ENCODE assay signal across 29 cellular contexts in the genomic region with DNA sequence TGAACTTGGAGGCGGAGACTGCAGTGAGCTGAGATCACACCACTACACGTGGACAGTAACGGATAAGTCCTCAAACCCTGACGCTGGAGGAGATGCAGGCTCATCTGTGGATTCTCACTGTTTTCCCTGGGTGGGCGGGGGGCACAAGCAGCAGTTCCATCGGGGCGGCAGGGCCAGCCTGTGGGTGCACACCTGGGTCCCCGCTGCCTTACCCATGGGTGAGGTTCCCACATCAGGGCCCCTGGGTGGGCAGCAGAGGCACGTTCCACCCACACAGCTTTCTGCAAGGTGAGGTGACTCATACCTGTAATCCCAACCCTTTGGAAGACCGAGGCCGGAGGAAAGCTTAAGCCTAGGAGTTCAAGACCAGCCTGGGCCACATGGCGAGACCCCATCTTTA. TPM values are rescaled to one million over a fixed set of nuclear protein-coding genes. Genes with fewer than 3 reads are reported as not detected.
A peak's percentile ranks its signal among the peaks of the same experiment; 100 is the strongest.
DNase-seq lines count a peak whose midpoint lies in the region; ATAC-seq and TF ChIP-seq lines count a peak whose summit lies in the region.
"Had no signal": no experiment of that assay in that cellular context is flagged by ENCODE, and none has a peak within 500 bp of the region (broad histone marks: within the 10 kb centered on the region; RNA-seq: fewer than 3 reads in every experiment).

No MANE protein-coding gene starts in this region.

- H2AFZ ChIP-seq in GM23338: no peak overlapping the region
- H2AFZ ChIP-seq: PC-9 had no signal

- H3K27me3 Mint-ChIP-seq in GM23338 (ENCODE audit: insufficient read depth, low read depth, poor library complexity): peaks cover 6% of the 10 kb centered on the region

- H3K27me3 ChIP-seq in right atrium auricular region: no peaks in the 10 kb centered on the region
- no peaks in the 10 kb centered on the region for H3K27me3 ChIP-seq in heart right ventricle
- no peaks in the 10 kb centered on the region for H3K27me3 ChIP-seq in GM23338 (ENCODE audit: insufficient read depth)
- H3K27me3 ChIP-seq: SJCRH30 had no signal

- H3K9me2 ChIP-seq in GM23338 (ENCODE audit: insufficient read depth): no peaks in the 10 kb centered on the region

- H3K9me3 ChIP-seq in right atrium auricular region: no peaks in the 10 kb centered on the region
- H3K9me3 ChIP-seq in heart right ventricle: peaks cover 0 to 21% (median 6%) of the 10 kb centered on the region in 11 donors
- H3K9me3 ChIP-seq: SJCRH30 had no signal

- intact Hi-C loops in heart right ventricle (cut with DNase I): no loop called here
- intact Hi-C loops in sciatic nerve (cut with DNase I): no loop called here

- TF ChIP-seq CTCF in right atrium auricular region (IDR thresholded peaks at IDR 0.05): no peak
- no peak for TF ChIP-seq CTCF in heart right ventricle (IDR thresholded peaks at IDR 0.05)
- TF ChIP-seq CTCF in coronary artery (IDR thresholded peaks at IDR 0.05): no peak
- no peak for TF ChIP-seq CTCF in GM23338 (conservative IDR thresholded peaks at IDR 0.05; ENCODE audit: low read depth in 2 of 2)

- no peaks in the 10 kb centered on the region for H3K36me3 Mint-ChIP-seq in GM23338 (ENCODE audit: low read depth)

- no peaks in the 10 kb centered on the region for H3K36me3 ChIP-seq in right atrium auricular region
- no peaks in the 10 kb centered on the region for H3K36me3 ChIP-seq in heart right ventricle
- no peaks in the 10 kb centered on the region for H3K36me3 ChIP-seq in GM23338 (ENCODE audit: insufficient read depth)
- H3K36me3 ChIP-seq: SJCRH30 had no signal

- H3K79me2 ChIP-seq in GM23338 (replicated peaks; ENCODE audit: insufficient read depth): no peaks in the 10 kb centered on the region

- WGBS in heart right ventricle, 2 donors: 90 to 93% methylated on average over 12 of the region's 12 CpGs

- ATAC-seq in heart right ventricle: no peak
- no peak for ATAC-seq in sciatic nerve
- ATAC-seq in GM23338: no peak
- ATAC-seq: CD8-positive, alpha-beta T cell; Right ventricle myocardium inferior; SK-N-SH treated with all-trans-retinoic acid at 6 μM for 48 hours had no signal

- no peaks in the 10 kb centered on the region for H4K20me1 ChIP-seq in GM23338 (replicated peaks; ENCODE audit: insufficient read depth)

- H3K4me3 ChIP-seq in right atrium auricular region (no peak overlapping the region), heart right ventricle (no peak overlapping the region), coronary artery (no peak overlapping the region), GM23338 (no peak overlapping the region)
- H3K4me3 ChIP-seq: PC-9, SJCRH30 had no signal

- peak; percentile 42 for DNase-seq in right atrium auricular region (ENCODE audit: low spot score)
- no peak for DNase-seq in heart right ventricle
- DNase-seq in coronary artery (ENCODE audit: low spot score): peak; percentile 65
- peak; percentile 42 for DNase-seq in sciatic nerve (ENCODE audit: low spot score)
- no peak for DNase-seq in NCI-H1417 treated with DMSO at 0.1 percent for 48 hours (lab: John Stamatoyannopoulos, UW)
- no peak for DNase-seq in NCI-H1436 treated with DMSO at 0.1 percent for 48 hours (lab: John Stamatoyannopoulos, UW)
- DNase-seq in GM23338 (ENCODE audit: low spot score): no peak
- no peak for DNase-seq in stimulated activated CD4-positive, alpha-beta T cell treated with anti-CD3 and anti-CD28 coated beads, Interleukin-15, amount 100 ng/mL, for 24 hours
- DNase-seq: AML-193; DMS 273 treated with DMSO at 0.1 percent for 48 hours; DMS79; EL; GDM1; GOT3; HCEC 1CT; KBM-7; MV-4-11; NCI-H1105; NCI-H2029; NCI-H446 treated with DMSO at 0.1 percent for 48 hours; NCI-H526; NCI-H82; NK-92 treated with Interleukin-12 subunit alpha and Interleukin-12 subunit beta, amount 100 ng/mL, for 24 hours; PC-9; SJCRH30 had no signal

- H3K4me1 ChIP-seq in right atrium auricular region (no peaks in the 10 kb centered on the region), heart right ventricle (no peaks in the 10 kb centered on the region), GM23338 (ENCODE audit: insufficient read depth) (peaks cover 5% of the 10 kb centered on the region; the same call in 1 of the 2 replicates)
- H3K4me1 ChIP-seq: SJCRH30 had no signal

- H3K4me3 Mint-ChIP-seq in GM23338: no peak overlapping the region
- H3K4me3 Mint-ChIP-seq: CD8-positive, alpha-beta T cell had no signal

- no peak overlapping the region for H3K27ac Mint-ChIP-seq in GM23338
- H3K27ac Mint-ChIP-seq: CD8-positive, alpha-beta T cell had no signal

- peaks cover 6% of the 10 kb centered on the region for H3K4me1 Mint-ChIP-seq in GM23338

- no peak overlapping the region for H3K4me2 ChIP-seq in GM23338
- H3K4me2 ChIP-seq: PC-9 had no signal

- H3K9me3 Mint-ChIP-seq in GM23338: no peaks in the 10 kb centered on the region; the same call in 1 of the 3 replicates

- H3K27ac ChIP-seq in right atrium auricular region: no peak overlapping the region
- no peak overlapping the region for H3K27ac ChIP-seq in heart right ventricle
- H3K27ac ChIP-seq in coronary artery: no peak overlapping the region
- no peak overlapping the region for H3K27ac ChIP-seq in GM23338 (ENCODE audit: low read depth)
- H3K27ac ChIP-seq: C4-2B, PC-9, SJCRH30 had no signal

- no peaks in the 10 kb centered on the region for H3F3A ChIP-seq in GM23338 (replicated peaks; ENCODE audit: low read depth)

TF ChIP-seq in GM23338, 12 proteins besides CTCF, POLR2A, EP300 and RAD21 (continues in another document):
- TF ChIP-seq STAT1 (IDR thresholded peaks at IDR 0.05; ENCODE audit: unreplicated experiment): no peak
- TF ChIP-seq, protein P1, sequence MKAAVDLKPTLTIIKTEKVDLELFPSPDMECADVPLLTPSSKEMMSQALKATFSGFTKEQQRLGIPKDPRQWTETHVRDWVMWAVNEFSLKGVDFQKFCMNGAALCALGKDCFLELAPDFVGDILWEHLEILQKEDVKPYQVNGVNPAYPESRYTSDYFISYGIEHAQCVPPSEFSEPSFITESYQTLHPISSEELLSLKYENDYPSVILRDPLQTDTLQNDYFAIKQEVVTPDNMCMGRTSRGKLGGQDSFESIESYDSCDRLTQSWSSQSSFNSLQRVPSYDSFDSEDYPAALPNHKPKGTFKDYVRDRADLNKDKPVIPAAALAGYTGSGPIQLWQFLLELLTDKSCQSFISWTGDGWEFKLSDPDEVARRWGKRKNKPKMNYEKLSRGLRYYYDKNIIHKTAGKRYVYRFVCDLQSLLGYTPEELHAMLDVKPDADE (IDR thresholded peaks at IDR 0.05): no peak
- TF ChIP-seq, protein P2, sequence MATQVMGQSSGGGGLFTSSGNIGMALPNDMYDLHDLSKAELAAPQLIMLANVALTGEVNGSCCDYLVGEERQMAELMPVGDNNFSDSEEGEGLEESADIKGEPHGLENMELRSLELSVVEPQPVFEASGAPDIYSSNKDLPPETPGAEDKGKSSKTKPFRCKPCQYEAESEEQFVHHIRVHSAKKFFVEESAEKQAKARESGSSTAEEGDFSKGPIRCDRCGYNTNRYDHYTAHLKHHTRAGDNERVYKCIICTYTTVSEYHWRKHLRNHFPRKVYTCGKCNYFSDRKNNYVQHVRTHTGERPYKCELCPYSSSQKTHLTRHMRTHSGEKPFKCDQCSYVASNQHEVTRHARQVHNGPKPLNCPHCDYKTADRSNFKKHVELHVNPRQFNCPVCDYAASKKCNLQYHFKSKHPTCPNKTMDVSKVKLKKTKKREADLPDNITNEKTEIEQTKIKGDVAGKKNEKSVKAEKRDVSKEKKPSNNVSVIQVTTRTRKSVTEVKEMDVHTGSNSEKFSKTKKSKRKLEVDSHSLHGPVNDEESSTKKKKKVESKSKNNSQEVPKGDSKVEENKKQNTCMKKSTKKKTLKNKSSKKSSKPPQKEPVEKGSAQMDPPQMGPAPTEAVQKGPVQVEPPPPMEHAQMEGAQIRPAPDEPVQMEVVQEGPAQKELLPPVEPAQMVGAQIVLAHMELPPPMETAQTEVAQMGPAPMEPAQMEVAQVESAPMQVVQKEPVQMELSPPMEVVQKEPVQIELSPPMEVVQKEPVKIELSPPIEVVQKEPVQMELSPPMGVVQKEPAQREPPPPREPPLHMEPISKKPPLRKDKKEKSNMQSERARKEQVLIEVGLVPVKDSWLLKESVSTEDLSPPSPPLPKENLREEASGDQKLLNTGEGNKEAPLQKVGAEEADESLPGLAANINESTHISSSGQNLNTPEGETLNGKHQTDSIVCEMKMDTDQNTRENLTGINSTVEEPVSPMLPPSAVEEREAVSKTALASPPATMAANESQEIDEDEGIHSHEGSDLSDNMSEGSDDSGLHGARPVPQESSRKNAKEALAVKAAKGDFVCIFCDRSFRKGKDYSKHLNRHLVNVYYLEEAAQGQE (IDR thresholded peaks at IDR 0.05; ENCODE audit: unreplicated experiment): no peak
- TF ChIP-seq ZNF114 (CRISPR knock-in tag; IDR thresholded peaks at IDR 0.05): no peak
- no peak for TF ChIP-seq EZH2phosphoT487 (IDR thresholded peaks at IDR 0.05; ENCODE audit: unreplicated experiment)
- no peak for TF ChIP-seq ZNF331 (CRISPR knock-in tag; IDR thresholded peaks at IDR 0.05; ENCODE audit: low read depth)
- TF ChIP-seq JUNB (IDR thresholded peaks at IDR 0.05; ENCODE audit: unreplicated experiment): no peak

RNA-seq across cellular contexts. Expression of a gene that starts 56.6 kb away (rescaled TPM):
- 10 to 100 TPM; 33.4 to 34.9 TPM for total RNA-seq in right atrium auricular region
- total RNA-seq in heart right ventricle: 10 to 100 TPM; 19.1 to 44.2 (median 27.9) TPM
- 10 to 100 TPM; 29.6 to 82.2 TPM for polyA plus RNA-seq in heart right ventricle
- total RNA-seq in sciatic nerve: 84.7 TPM
- total RNA-seq in GM23338 (2014; rRNA removed; shearing (Covaris generic)): 19.9 and 26.4 TPM in 2 replicates
- 6.9 and 11.5 TPM in 2 replicates for polyA plus RNA-seq in GM23338 (2016; fragmentation: Nextera tagmentation; extraction: Ambion mirVana)

Comparison
In these comparisons a context has a peak if more than half of its experiments do, and no peak if none do; other contexts are left out.
1. DNase-seq: peak in right atrium auricular region (single experiment), coronary artery (single experiment) and sciatic nerve (single experiment); none in heart right ventricle (0 of 2), NCI-H1417 treated with DMSO at 0.1 percent for 48 hours (single experiment), NCI-H1436 treated with DMSO at 0.1 percent for 48 hours (single experiment), GM23338 (single experiment) and stimulated activated CD4-positive, alpha-beta T cell treated with anti-CD3 and anti-CD28 coated beads, Interleukin-15, amount 100 ng/mL, for 24 hours (single experiment).